Comparison of ENCODE assay signal across 8 cellular contexts in genomic region chr15:80058851-80059785, GRCh38. TPM values are rescaled to one million over a fixed set of nuclear protein-coding genes. Genes with fewer than 3 reads are reported as not detected.
DNase-seq lines count a peak whose midpoint lies in the region; FAIRE-seq and TF ChIP-seq lines count a peak whose summit lies in the region.

TSS of gene ZFAND6 (plus strand) at chr15:80059676. CDS start at chr15:80120345, 60,669 bp downstream.

- peaks cover 35% of the 10 kb centered on the region for H3F3A ChIP-seq in MM.1S (ENCODE audit: insufficient read depth, low read length)

- H3K9ac ChIP-seq in MM.1S (ENCODE audit: low read length): peak within 1 kb of the TSS; percentile 87
- peak within 1 kb of the TSS; percentile 74 to 94 for H3K9ac ChIP-seq in stomach smooth muscle (ENCODE audit: low read length in 2 of 2)

- H3K9me3 Mint-ChIP-seq in neural crest cell: no peaks in the 10 kb centered on the region

- peak within 1 kb of the TSS; percentile 100 for H3K4me2 ChIP-seq in MM.1S (ENCODE audit: low read depth, low read length)

- H3K4me1 Mint-ChIP-seq in neural crest cell: peaks cover 26% of the 10 kb centered on the region

- H3K27ac Mint-ChIP-seq in neural crest cell (ENCODE audit: unreplicated experiment): peak within 1 kb of the TSS; percentile 84

- peaks cover 10% of the 10 kb centered on the region for H3K27me3 Mint-ChIP-seq in neural crest cell (ENCODE audit: low read depth)

- H3K27ac ChIP-seq in MM.1S (ENCODE audit: low read length) (peak within 1 kb of the TSS; percentile 85), stomach smooth muscle (ENCODE audit: low read length) (peak within 1 kb of the TSS; percentile 64)

- H3K36me3 Mint-ChIP-seq in neural crest cell (ENCODE audit: low read depth): no peaks in the 10 kb centered on the region

- H3K27me3 ChIP-seq in HAP-1 (ENCODE audit: low read depth) (no peaks in the 10 kb centered on the region), MM.1S (replicated peaks; ENCODE audit: insufficient read depth, low read length) (no peaks in the 10 kb centered on the region), stomach smooth muscle (ENCODE audit: control insufficient read depth in 1 of 2, insufficient read depth in 2 of 2, low read length in 2 of 2) (no peaks in the 10 kb centered on the region)

- H3K9me2 ChIP-seq in MM.1S (replicated peaks; ENCODE audit: insufficient read depth, low read length): no peaks in the 10 kb centered on the region

- H3K36me3 ChIP-seq in HAP-1 (replicated peaks) (no peaks in the 10 kb centered on the region), MM.1S (replicated peaks; ENCODE audit: insufficient read depth, low read length) (no peaks in the 10 kb centered on the region), stomach smooth muscle (ENCODE audit: control insufficient read depth in 2 of 2, insufficient read depth in 2 of 2, low read length in 2 of 2) (no peaks in the 10 kb centered on the region)

- in situ Hi-C loops in HAP-1 (cut with MboI; ENCODE audit: low sequenced_read_pairs): no loop called here

- FAIRE-seq in G401.6 (lab: Jason Lieb, UNC): peak; percentile 93

- no peak; the same call in 1 of the 2 replicates for TF ChIP-seq CTCF in MM.1S (IDR thresholded peaks at IDR 0.05; ENCODE audit: low read length)
- TF ChIP-seq CTCF in fibroblast of villous mesenchyme (IDR thresholded peaks at IDR 0.05; ENCODE audit: insufficient read depth, low read depth, low read length): no peak
- TF ChIP-seq CTCF in neural crest cell (conservative IDR thresholded peaks at IDR 0.05): no peak

- H3K79me2 ChIP-seq in MM.1S (ENCODE audit: low read length): peaks cover 42% of the 10 kb centered on the region

- peak; percentile 100 for DNase-seq in HAP-1 (ENCODE audit: low spot score in 2 of 2)
- DNase-seq in MM.1S: peak; percentile 96
- DNase-seq in SIG-M5 (lab: John Stamatoyannopoulos, UW): peak; percentile 46
- peak; percentile 84 for DNase-seq in activated gamma-delta T cell (lab: John Stamatoyannopoulos, UW)
- DNase-seq in fibroblast of villous mesenchyme (ENCODE audit: low read depth): peak; percentile 94
- DNase-seq in neural crest cell (ENCODE audit: low read depth, low spot score): peak; percentile 96

- peak within 1 kb of the TSS; percentile 98 for H2AFZ ChIP-seq in MM.1S (ENCODE audit: low read length)

- H3K4me3 ChIP-seq in HAP-1: peak within 1 kb of the TSS; percentile 58
- H3K4me3 ChIP-seq in MM.1S (ENCODE audit: low read length): peak within 1 kb of the TSS; percentile 86
- H3K4me3 ChIP-seq in fibroblast of villous mesenchyme (ENCODE audit: low read depth, low read length): peak within 1 kb of the TSS; percentile 83
- peak within 1 kb of the TSS; percentile 83 to 93 for H3K4me3 ChIP-seq in stomach smooth muscle (ENCODE audit: low read length in 2 of 2)

- peak within 1 kb of the TSS; percentile 94 for H3K4me3 Mint-ChIP-seq in neural crest cell

- 0 out of 2 replicates have a peak, but pooled peaks cover 8% of the 10 kb centered on the region for H4K20me1 ChIP-seq in MM.1S (ENCODE audit: insufficient read depth, low read length)

- H3K4me1 ChIP-seq in HAP-1: peaks cover 26% of the 10 kb centered on the region
- peaks cover 41% of the 10 kb centered on the region for H3K4me1 ChIP-seq in MM.1S (ENCODE audit: low read length)
- peaks cover 6% of the 10 kb centered on the region for H3K4me1 ChIP-seq in stomach smooth muscle (ENCODE audit: control insufficient read depth, insufficient read depth, low read length)

- H3K9me3 ChIP-seq in HAP-1 (no peaks in the 10 kb centered on the region), MM.1S (replicated peaks; ENCODE audit: insufficient read depth, low read length) (no peaks in the 10 kb centered on the region), stomach smooth muscle (ENCODE audit: control insufficient read depth in 2 of 2, low read length in 2 of 2) (no peaks in the 10 kb centered on the region)

RNA-seq across cellular contexts. Expression of gene ZFAND6, which starts in this region (rescaled TPM):
- total RNA-seq in fibroblast of villous mesenchyme (78.6 and 123 TPM in 2 replicates), neural crest cell (50.6 and 51.9 TPM in 2 replicates)

Comparison
In these comparisons a context has a peak if more than half of its experiments do, and no peak if none do; other contexts are left out.
1. Peak in every context shown above with its lines: DNase-seq, H3K4me3 ChIP-seq and H3K27ac ChIP-seq.
2. DNase-seq: peak in every context shown above with its lines; median percentile 100 in HAP-1; 96 in MM.1S; 96 in neural crest cell; 94 in fibroblast of villous mesenchyme; 84 in activated gamma-delta T cell; 46 in SIG-M5.